In the genomic region with DNA sequence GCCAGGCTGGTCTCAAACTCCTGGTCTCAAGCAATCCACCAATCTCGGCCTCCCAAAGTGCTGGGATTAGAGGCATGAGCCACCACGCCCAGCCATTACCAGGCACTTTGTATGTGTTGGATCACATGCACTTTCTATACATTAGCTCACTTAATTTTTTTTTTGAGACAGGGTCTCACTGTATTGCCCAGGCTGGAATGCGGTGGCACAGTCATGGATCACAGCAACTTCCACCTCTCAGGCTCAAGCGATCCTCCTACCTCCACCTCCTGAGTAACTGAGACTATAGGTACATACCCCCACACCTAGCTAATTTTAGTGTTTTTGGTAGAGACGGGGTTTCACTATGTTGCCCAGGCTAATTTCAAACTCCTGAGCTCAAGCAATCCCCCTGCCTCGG, we compare ENCODE assay signal across 23 cellular contexts.
A peak's percentile ranks its signal among the peaks of the same experiment; 100 is the strongest.
DNase-seq lines count a peak whose midpoint lies in the region; ATAC-seq and TF ChIP-seq lines count a peak whose summit lies in the region.
"Had no signal": no experiment of that assay in that cellular context is flagged by ENCODE, and none has a peak within 500 bp of the region (broad histone marks: within the 10 kb centered on the region; RNA-seq: fewer than 3 reads in every experiment).

No MANE protein-coding gene starts in this region.

- peaks cover 23% of the 10 kb centered on the region for H3K4me1 ChIP-seq in HEK293 (ENCODE audit: control insufficient read depth, insufficient read depth, low read length)
- peaks cover 0 to 18% (median 15%) of the 10 kb centered on the region in 4 donors for H3K4me1 ChIP-seq in sigmoid colon
- H3K4me1 ChIP-seq: A549 had no signal

- no peaks in the 10 kb centered on the region for H3K9me3 Mint-ChIP-seq in nephron
- H3K9me3 Mint-ChIP-seq: GM23338, H9, HFFc6 had no signal

- CTCF ChIA-PET in HEK293 (lab: Yijun Ruan, JAX) = interaction anchor here (0.5 kb wide), 1 partner anchor 114 kb away, joined by 3 read pairs; no protein-coding TSS in a partner anchor

- DNase-seq in sigmoid colon (no peak), NCI-H748 treated with DMSO at 0.1 percent for 48 hours (lab: John Stamatoyannopoulos, UW) (no peak), NCI-H524 (lab: John Stamatoyannopoulos, UW) (no peak)
- DNase-seq: 8988T; ACHN; AML-193; BE2C; Calu3; CD4-positive, alpha-beta memory T cell; COR-L47; DMS53; DMS79 treated with DMSO at 0.1 percent for 48 hours; GF-D8; H9; HFFc6 had no signal

- no peak for TF ChIP-seq CTCF in HEK293 (tag by site-specific recombination; IDR thresholded peaks at IDR 0.05)
- TF ChIP-seq CTCF in VCaP (conservative IDR thresholded peaks at IDR 0.05) = no peak
- TF ChIP-seq CTCF in nephron (IDR thresholded peaks at IDR 0.05; ENCODE audit: unreplicated experiment in 3 of 3) = no peak
- no peak for TF ChIP-seq CTCF in sigmoid colon (IDR thresholded peaks at IDR 0.05)

- intact Hi-C loops in sigmoid colon (cut with DNase I) = no loop called here

- TF ChIP-seq EP300 in sigmoid colon (IDR thresholded peaks at IDR 0.05) = no peak

- H3K27me3 ChIP-seq in sigmoid colon = no peaks in the 10 kb centered on the region
- H3K27me3 ChIP-seq: BE2C had no signal

- H3K27ac ChIP-seq in HEK293 (ENCODE audit: extremely low read depth, low read depth, low read length) = no peak overlapping the region; the same call in 1 of the 2 replicates
- peak overlapping the region; percentile 99 for H3K27ac ChIP-seq in VCaP
- H3K27ac ChIP-seq in sigmoid colon = no peak overlapping the region
- H3K27ac ChIP-seq: A549; BLaER1 treated with 17β-estradiol and CSF1 and Interleukin-3, amounts not matched to agents 10 nM and 100 nM had no signal

- H3K4me1 Mint-ChIP-seq in nephron = peaks cover 44% of the 10 kb centered on the region
- H3K4me1 Mint-ChIP-seq: CD4-positive, alpha-beta memory T cell had no signal

- POLR2A ChIA-PET in HEK293 (lab: Yijun Ruan, JAX) = no interaction called here

- H3K27ac Mint-ChIP-seq in nephron = peak overlapping the region; percentile 85 to 88 (median 86)
- H3K27ac Mint-ChIP-seq: CD4-positive, alpha-beta memory T cell; GM23338; H9; HFFc6 had no signal

- H3K27me3 Mint-ChIP-seq in nephron (ENCODE audit: low read depth) = peaks cover 14% of the 10 kb centered on the region

- no peaks in the 10 kb centered on the region for H3K36me3 Mint-ChIP-seq in nephron (ENCODE audit: low read depth)
- H3K36me3 Mint-ChIP-seq: CD4-positive, alpha-beta memory T cell had no signal

- WGBS in sigmoid colon, 2 donors = 84 to 94% methylated on average over 6 of the region's 6 CpGs

- H3K4me3 ChIP-seq in HEK293 (ENCODE audit: low read depth, low read length) = no peak overlapping the region
- H3K4me3 ChIP-seq in sigmoid colon = no peak overlapping the region
- H3K4me3 ChIP-seq: A549; BLaER1 treated with 17β-estradiol and CSF1 and Interleukin-3, amounts not matched to agents 10 nM and 100 nM; GM23338 had no signal

- H3K4me3 Mint-ChIP-seq in nephron = no peak overlapping the region
- H3K4me3 Mint-ChIP-seq: CD4-positive, alpha-beta memory T cell; GM23338; H9; HFFc6 had no signal

- H3K9me3 ChIP-seq in HEK293 (ENCODE audit: control insufficient read depth, insufficient read depth, low read depth, low read length) (no peaks in the 10 kb centered on the region), sigmoid colon (no peaks in the 10 kb centered on the region)
- H3K9me3 ChIP-seq: A549; BE2C; BLaER1 treated with 17β-estradiol and CSF1 and Interleukin-3, amounts not matched to agents 10 nM and 100 nM had no signal

- no peak for ATAC-seq in HG03460 (IDR thresholded peaks at IDR 0.05; ENCODE audit: unreplicated experiment)
- ATAC-seq: A549, GM23338, HCT116 had no signal

- no peak for TF ChIP-seq POLR2A in sigmoid colon (IDR thresholded peaks at IDR 0.05)

- H3K36me3 ChIP-seq in HEK293 (ENCODE audit: control insufficient read depth in 2 of 2, insufficient read depth in 1 of 2, low read length in 2 of 2) = no peaks in the 10 kb centered on the region
- H3K36me3 ChIP-seq in sigmoid colon = no peaks in the 10 kb centered on the region
- H3K36me3 ChIP-seq: BE2C; BLaER1 treated with 17β-estradiol and CSF1 and Interleukin-3, amounts not matched to agents 10 nM and 100 nM had no signal

TF ChIP-seq in HEK293, 187 proteins besides CTCF, POLR2A, EP300 and RAD21:
- TF ChIP-seq, protein P1, sequence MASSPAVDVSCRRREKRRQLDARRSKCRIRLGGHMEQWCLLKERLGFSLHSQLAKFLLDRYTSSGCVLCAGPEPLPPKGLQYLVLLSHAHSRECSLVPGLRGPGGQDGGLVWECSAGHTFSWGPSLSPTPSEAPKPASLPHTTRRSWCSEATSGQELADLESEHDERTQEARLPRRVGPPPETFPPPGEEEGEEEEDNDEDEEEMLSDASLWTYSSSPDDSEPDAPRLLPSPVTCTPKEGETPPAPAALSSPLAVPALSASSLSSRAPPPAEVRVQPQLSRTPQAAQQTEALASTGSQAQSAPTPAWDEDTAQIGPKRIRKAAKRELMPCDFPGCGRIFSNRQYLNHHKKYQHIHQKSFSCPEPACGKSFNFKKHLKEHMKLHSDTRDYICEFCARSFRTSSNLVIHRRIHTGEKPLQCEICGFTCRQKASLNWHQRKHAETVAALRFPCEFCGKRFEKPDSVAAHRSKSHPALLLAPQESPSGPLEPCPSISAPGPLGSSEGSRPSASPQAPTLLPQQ (tag by site-specific recombination; IDR thresholded peaks at IDR 0.05) = no peak
- no peak for TF ChIP-seq ZNF747 (tag by site-specific recombination; IDR thresholded peaks at IDR 0.05)
- TF ChIP-seq ZNF121 (tag by site-specific recombination; IDR thresholded peaks at IDR 0.05) = peak; percentile 80
